Comparison of ENCODE assay signal across 17 cellular contexts in genomic region chr15:66164788-66165187, GRCh38.
"Had no signal": no experiment of that assay in that cellular context is flagged by ENCODE, and none has a peak within 500 bp of the region (broad histone marks: within the 10 kb centered on the region; RNA-seq: fewer than 3 reads in every experiment).

No MANE protein-coding gene starts in this region.

- H3K9me3 Mint-ChIP-seq: activated naive CD8-positive, alpha-beta T cell treated with anti-CD3 and anti-CD28 coated beads for 36 hours; activated T-helper 1 cell treated with anti-CD3 and anti-CD28 coated beads, Interleukin-12 subunit alpha, Interleukin-12 subunit beta, Interleukin-2, Interleukin-4 antibody, amounts not matched to agents 30 ng/mL and 10 ng/mL and 1 ng/mL, durations not matched to agents 14 hours and 24 hours and 36 hours; memory B cell; naive thymus-derived CD8-positive, alpha-beta T cell; stimulated activated naive CD8-positive, alpha-beta T cell treated with anti-CD3 and anti-CD28 coated beads, Interleukin-15, amount 100 ng/mL, for 72 hours; type B pancreatic cell had no signal

- H3K36me3 ChIP-seq: esophagus squamous epithelium, pancreas had no signal

- H3K4me1 Mint-ChIP-seq: activated naive CD8-positive, alpha-beta T cell treated with anti-CD3 and anti-CD28 coated beads for 36 hours; memory B cell; naive thymus-derived CD8-positive, alpha-beta T cell; stimulated activated naive CD8-positive, alpha-beta T cell treated with anti-CD3 and anti-CD28 coated beads, Interleukin-15, amount 100 ng/mL, for 72 hours had no signal

- H3K36me3 Mint-ChIP-seq: activated naive CD8-positive, alpha-beta T cell treated with anti-CD3 and anti-CD28 coated beads for 36 hours; memory B cell; naive thymus-derived CD8-positive, alpha-beta T cell; type B pancreatic cell had no signal

- H3K27ac Mint-ChIP-seq: activated naive CD8-positive, alpha-beta T cell treated with anti-CD3 and anti-CD28 coated beads for 36 hours; activated T-helper 1 cell treated with anti-CD3 and anti-CD28 coated beads, Interleukin-12 subunit alpha, Interleukin-12 subunit beta, Interleukin-2, Interleukin-4 antibody, amounts not matched to agents 30 ng/mL and 10 ng/mL and 1 ng/mL, durations not matched to agents 14 hours and 24 hours and 36 hours; memory B cell; type B pancreatic cell had no signal

- H3K27me3 Mint-ChIP-seq: activated naive CD8-positive, alpha-beta T cell treated with anti-CD3 and anti-CD28 coated beads for 36 hours; stimulated activated naive CD8-positive, alpha-beta T cell treated with anti-CD3 and anti-CD28 coated beads, Interleukin-15, amount 100 ng/mL, for 72 hours had no signal

- ATAC-seq: activated CD4-positive, CD25-positive, alpha-beta regulatory T cell treated with anti-CD3 and anti-CD28 coated beads, Interleukin-2, amount 50 U/mL, for 24 hours; body of pancreas; left ventricle myocardium superior; naive thymus-derived CD8-positive, alpha-beta T cell; sciatic nerve; stimulated activated naive CD8-positive, alpha-beta T cell treated with anti-CD3 and anti-CD28 coated beads, Interleukin-15, amount 100 ng/mL, for 72 hours had no signal

- H3K4me3 Mint-ChIP-seq: activated naive CD8-positive, alpha-beta T cell treated with anti-CD3 and anti-CD28 coated beads for 36 hours; activated T-helper 1 cell treated with anti-CD3 and anti-CD28 coated beads, Interleukin-12 subunit alpha, Interleukin-12 subunit beta, Interleukin-2, Interleukin-4 antibody, amounts not matched to agents 30 ng/mL and 10 ng/mL and 1 ng/mL, durations not matched to agents 14 hours and 24 hours and 36 hours; memory B cell; naive thymus-derived CD8-positive, alpha-beta T cell; stimulated activated naive CD8-positive, alpha-beta T cell treated with anti-CD3 and anti-CD28 coated beads, Interleukin-15, amount 100 ng/mL, for 72 hours; type B pancreatic cell had no signal

- H3K4me1 ChIP-seq: body of pancreas, esophagus squamous epithelium, pancreas had no signal

- H3K9me3 ChIP-seq: body of pancreas, esophagus squamous epithelium, pancreas had no signal

- H3K4me3 ChIP-seq: body of pancreas, coronary artery, esophagus squamous epithelium, pancreas had no signal

- DNase-seq: activated CD4-positive, alpha-beta T cell treated with anti-CD3 and anti-CD28 coated beads, Interleukin-2, amount 50 U/mL, for 1 hour; activated naive CD8-positive, alpha-beta T cell treated with anti-CD3 and anti-CD28 coated beads for 36 hours; amygdala; body of pancreas; caudate nucleus; esophagus squamous epithelium; hypothalamus; left ventricle myocardium superior; naive thymus-derived CD8-positive, alpha-beta T cell; pancreas; stimulated activated naive CD8-positive, alpha-beta T cell treated with anti-CD3 and anti-CD28 coated beads, Interleukin-15, amount 100 ng/mL, for 72 hours had no signal

- H3K27ac ChIP-seq: body of pancreas, coronary artery, esophagus squamous epithelium, pancreas had no signal

- H3K27me3 ChIP-seq: body of pancreas, esophagus squamous epithelium, pancreas had no signal
